ENCODE assay signal across 9 cellular contexts in genomic region chr10:84308481-84309304, GRCh38. TPM values are rescaled to one million over a fixed set of nuclear protein-coding genes. Genes with fewer than 3 reads are reported as not detected.
A peak's percentile ranks its signal among the peaks of the same experiment; 100 is the strongest.
DNase-seq lines count a peak whose midpoint lies in the region; ATAC-seq and TF ChIP-seq lines count a peak whose summit lies in the region.
"Had no signal": no experiment of that assay in that cellular context is flagged by ENCODE, and none has a peak within 500 bp of the region (broad histone marks: within the 10 kb centered on the region; RNA-seq: fewer than 3 reads in every experiment).

No MANE protein-coding gene starts in this region.

- peaks cover 33% of the 10 kb centered on the region for H3K4me1 Mint-ChIP-seq in activated naive CD8-positive, alpha-beta T cell (ENCODE audit: low read depth)

- TF ChIP-seq CTCF in ovary (IDR thresholded peaks at IDR 0.05) (no peak), dorsolateral prefrontal cortex (IDR thresholded peaks at IDR 0.05 in 54 of 56, conservative IDR thresholded peaks at IDR 0.05 in 2 of 56; ENCODE audit: low read depth in 1 of 56, partially characterized antibody in 56 of 56) (no peak)

- peak overlapping the region; percentile 8 for H3K27ac Mint-ChIP-seq in activated naive CD8-positive, alpha-beta T cell

- WGBS in ovary, 3 donors = 38 to 57% (median 42%) methylated on average over 6 of the region's 6 CpGs

- no peak overlapping the region for H3K4me3 ChIP-seq in ovary
- H3K4me3 ChIP-seq in dorsolateral prefrontal cortex = peak overlapping the region in 4 of 59 donors; percentile 0 to 31 (median 21)
- H3K4me3 ChIP-seq: cardiac muscle cell had no signal

- intact Hi-C loops in ovary (cut with DNase I) (no loop called here), dorsolateral prefrontal cortex (cut with DNase I) (no loop called here)

- H3K4me1 ChIP-seq in ovary (ENCODE audit: insufficient read depth) = no peaks in the 10 kb centered on the region

- H3K9me3 ChIP-seq in ovary = no peaks in the 10 kb centered on the region

- H3K4me3 Mint-ChIP-seq in activated naive CD8-positive, alpha-beta T cell = peak overlapping the region; percentile 25

- no peaks in the 10 kb centered on the region for H3K9me3 Mint-ChIP-seq in activated naive CD8-positive, alpha-beta T cell (ENCODE audit: low read depth)

- no peaks in the 10 kb centered on the region for H3K36me3 Mint-ChIP-seq in activated naive CD8-positive, alpha-beta T cell

- DNase-seq in CD1c-positive myeloid dendritic cell (ENCODE audit: extremely low spot score) = peak; percentile 82
- peak; percentile 53 for DNase-seq in NCI-H748 (lab: John Stamatoyannopoulos, UW; ENCODE audit: unreplicated experiment)
- peak; percentile 52 to 96 for DNase-seq in lung microvascular endothelial cell (ENCODE audit: low read depth in 2 of 2)
- no peak for DNase-seq in ovary
- no peak for DNase-seq in dorsolateral prefrontal cortex

- no peaks in the 10 kb centered on the region for H3K36me3 ChIP-seq in ovary
- H3K36me3 ChIP-seq: cardiac muscle cell had no signal

- TF ChIP-seq EP300 in ovary (IDR thresholded peaks at IDR 0.05) = no peak

- no peak for TF ChIP-seq POLR2A in ovary (IDR thresholded peaks at IDR 0.05)

- H3K27ac ChIP-seq in ovary (no peak overlapping the region), dorsolateral prefrontal cortex (peak overlapping the region in 14 of 59 donors; percentile 0 to 43 (median 26))
- H3K27ac ChIP-seq: cardiac muscle cell had no signal

- no peaks in the 10 kb centered on the region for H3K27me3 Mint-ChIP-seq in activated naive CD8-positive, alpha-beta T cell

- H3K27me3 ChIP-seq in ovary (no peaks in the 10 kb centered on the region), dorsolateral prefrontal cortex (no peaks in the 10 kb centered on the region)
- H3K27me3 ChIP-seq: cardiac muscle cell had no signal

- ATAC-seq in GM21576 (IDR thresholded peaks at IDR 0.05; ENCODE audit: unreplicated experiment) (peak; percentile 62), HG02763 (IDR thresholded peaks at IDR 0.05; ENCODE audit: unreplicated experiment) (no peak)

RNA-seq across cellular contexts. Expression of gene CCSER2, which starts 19.7 kb away (rescaled TPM):
- total RNA-seq in lung microvascular endothelial cell (11.1 and 14.9 TPM in 2 replicates), ovary (10 to 100 TPM; 26.5 to 86.3 (median 51.5) TPM), dorsolateral prefrontal cortex (100 to 1,000 TPM; 103 to 206 (median 150) TPM)
- polyA plus RNA-seq in ovary = 10 to 100 TPM; 12.2 to 32.2 TPM

Comparison
In these comparisons a context has a peak if more than half of its experiments do, and no peak if none do; other contexts are left out.
1. DNase-seq: peak in CD1c-positive myeloid dendritic cell (single experiment), NCI-H748 (single experiment) and lung microvascular endothelial cell (2 of 2); none in ovary (0 of 5) and dorsolateral prefrontal cortex (0 of 10).